ENCODE assay signal across 8 cellular contexts in genomic region chr1:205488074-205488723, GRCh38. TPM values are rescaled to one million over a fixed set of nuclear protein-coding genes. Genes with fewer than 3 reads are reported as not detected.
DNase-seq lines count a peak whose midpoint lies in the region; ATAC-seq and TF ChIP-seq lines count a peak whose summit lies in the region.

No MANE protein-coding gene starts in this region.

- no peak overlapping the region for H3K9ac ChIP-seq in Karpas-422 (ENCODE audit: low read length)
- no peak overlapping the region for H3K9ac ChIP-seq in OCI-LY1 (ENCODE audit: low read length)

- peaks cover 1% of the 10 kb centered on the region for H3K4me1 Mint-ChIP-seq in activated naive CD4-positive, alpha-beta T cell treated with anti-CD3 and anti-CD28 coated beads for 36 hours (ENCODE audit: low read depth)
- peaks cover 10% of the 10 kb centered on the region for H3K4me1 Mint-ChIP-seq in osteocyte (ENCODE audit: unreplicated experiment)

- H3K36me3 Mint-ChIP-seq in activated naive CD4-positive, alpha-beta T cell treated with anti-CD3 and anti-CD28 coated beads for 36 hours (ENCODE audit: low read depth) = no peaks in the 10 kb centered on the region
- H3K36me3 Mint-ChIP-seq in osteocyte (ENCODE audit: unreplicated experiment) = no peaks in the 10 kb centered on the region

- no peaks in the 10 kb centered on the region for H3K9me2 ChIP-seq in Karpas-422 (replicated peaks; ENCODE audit: insufficient read depth, low read length)
- no peaks in the 10 kb centered on the region for H3K9me2 ChIP-seq in OCI-LY1 (ENCODE audit: low read depth, low read length)

- intact Hi-C loops in activated naive CD4-positive, alpha-beta T cell treated with anti-CD3 and anti-CD28 coated beads for 36 hours (cut with micrococcal nuclease) = loop anchor here (1.0 kb wide), 2 partner anchors 36 to 169 kb away; no protein-coding TSS in a partner anchor

- H3K4me3 Mint-ChIP-seq in activated naive CD4-positive, alpha-beta T cell treated with anti-CD3 and anti-CD28 coated beads for 36 hours = no peak overlapping the region
- H3K4me3 Mint-ChIP-seq in osteocyte (ENCODE audit: unreplicated experiment) = no peak overlapping the region

- peaks cover 51% of the 10 kb centered on the region for H3K27me3 Mint-ChIP-seq in activated naive CD4-positive, alpha-beta T cell treated with anti-CD3 and anti-CD28 coated beads for 36 hours (ENCODE audit: low read depth)
- H3K27me3 Mint-ChIP-seq in osteocyte (ENCODE audit: unreplicated experiment) = peaks cover 52% of the 10 kb centered on the region

- CTCF ChIA-PET in activated naive CD4-positive, alpha-beta T cell treated with anti-CD3 and anti-CD28 coated beads for 36 hours (lab: Charles Lee) = interaction anchor here (0.6 to 9.0 kb wide), 35 partner anchors 11 to 260 kb away, joined by 3 to 221 read pairs (median 4); partner anchors contain the start of gene ELK4

- ATAC-seq in gastroesophageal sphincter (peak; percentile 57), GM18873 (IDR thresholded peaks at IDR 0.05; ENCODE audit: low FRiP score, unreplicated experiment) (no peak), GM18517 (IDR thresholded peaks at IDR 0.05; ENCODE audit: unreplicated experiment) (no peak)

- H3K36me3 ChIP-seq in Karpas-422 (ENCODE audit: insufficient read depth, low read length) (no peaks in the 10 kb centered on the region), OCI-LY1 (ENCODE audit: insufficient read depth, low read length) (no peaks in the 10 kb centered on the region), gastroesophageal sphincter (no peaks in the 10 kb centered on the region)

- H3K9me3 ChIP-seq in Karpas-422 (ENCODE audit: low read length) = no peaks in the 10 kb centered on the region
- no peaks in the 10 kb centered on the region for H3K9me3 ChIP-seq in OCI-LY1 (ENCODE audit: low read length)
- H3K9me3 ChIP-seq in gastroesophageal sphincter = no peaks in the 10 kb centered on the region

- no peaks in the 10 kb centered on the region for H3K9me3 Mint-ChIP-seq in activated naive CD4-positive, alpha-beta T cell treated with anti-CD3 and anti-CD28 coated beads for 36 hours
- no peaks in the 10 kb centered on the region for H3K9me3 Mint-ChIP-seq in osteocyte (ENCODE audit: unreplicated experiment)

- WGBS in gastroesophageal sphincter (ENCODE audit: low coverage in 1 of 2), 2 donors = 11 to 47% methylated on average over 4 to 8 of the region's 9 CpGs

- H2AFZ ChIP-seq in Karpas-422 (ENCODE audit: low read length) (no peak overlapping the region), OCI-LY1 (ENCODE audit: low read length) (no peak overlapping the region)

- H4K20me1 ChIP-seq in Karpas-422 (ENCODE audit: insufficient read depth, low read depth, low read length) (no peaks in the 10 kb centered on the region; the same call in 1 of the 2 replicates), OCI-LY1 (ENCODE audit: insufficient read depth, low read length) (no peaks in the 10 kb centered on the region)

- H3K27me3 ChIP-seq in Karpas-422 (ENCODE audit: low read length) (no peaks in the 10 kb centered on the region), OCI-LY1 (ENCODE audit: insufficient read depth, low read length) (no peaks in the 10 kb centered on the region), gastroesophageal sphincter (peaks cover 56% of the 10 kb centered on the region)

- H3K4me2 ChIP-seq in Karpas-422 (ENCODE audit: low read depth, low read length, poor library complexity, severe bottlenecking) (no peak overlapping the region), OCI-LY1 (ENCODE audit: low read length) (no peak overlapping the region)

- H3K4me1 ChIP-seq in Karpas-422 (ENCODE audit: low read length) (no peaks in the 10 kb centered on the region), OCI-LY1 (ENCODE audit: insufficient read depth, low read length, severe bottlenecking) (no peaks in the 10 kb centered on the region), gastroesophageal sphincter (peaks cover 0 to 20% (median 5%) of the 10 kb centered on the region in 3 donors)

- peak; percentile 78; the same call in 1 of the 2 replicates for TF ChIP-seq CTCF in OCI-LY1 (IDR thresholded peaks at IDR 0.05; ENCODE audit: low read length)
- TF ChIP-seq CTCF in gastroesophageal sphincter (IDR thresholded peaks at IDR 0.05) = peak in 3 of 4 experiments; percentile 64 to 85 (median 64)
- peak; percentile 86 for TF ChIP-seq CTCF in osteocyte (IDR thresholded peaks at IDR 0.05)

- no peak for TF ChIP-seq POLR2A in gastroesophageal sphincter (IDR thresholded peaks at IDR 0.05)

- H3K4me3 ChIP-seq in Karpas-422 (ENCODE audit: low read length) = no peak overlapping the region
- no peak overlapping the region for H3K4me3 ChIP-seq in OCI-LY1 (ENCODE audit: low read depth, low read length, poor library complexity, severe bottlenecking)
- H3K4me3 ChIP-seq in gastroesophageal sphincter = no peak overlapping the region

- no peak overlapping the region for H3K27ac ChIP-seq in Karpas-422 (ENCODE audit: low read length)
- no peak overlapping the region for H3K27ac ChIP-seq in OCI-LY1 (ENCODE audit: low read depth, low read length, poor library complexity, severe bottlenecking)
- H3K27ac ChIP-seq in gastroesophageal sphincter = no peak overlapping the region

- H3K79me2 ChIP-seq in Karpas-422 (ENCODE audit: low read length) = no peaks in the 10 kb centered on the region
- H3K79me2 ChIP-seq in OCI-LY1 (ENCODE audit: insufficient read depth, low read length) = no peaks in the 10 kb centered on the region

- no peaks in the 10 kb centered on the region for H3F3A ChIP-seq in OCI-LY1 (ENCODE audit: insufficient read depth, low read length)

- DNase-seq in G401 (ENCODE audit: low spot score) (peak; percentile 73), Karpas-422 (peak; percentile 84), osteocyte (ENCODE audit: extremely low spot score, unreplicated experiment) (no peak)
- peak; percentile 60 for DNase-seq in activated naive CD4-positive, alpha-beta T cell treated with anti-CD3 and anti-CD28 coated beads for 36 hours

- peak overlapping the region; percentile 21 for H3K27ac Mint-ChIP-seq in activated naive CD4-positive, alpha-beta T cell treated with anti-CD3 and anti-CD28 coated beads for 36 hours
- no peak overlapping the region for H3K27ac Mint-ChIP-seq in osteocyte (ENCODE audit: unreplicated experiment)

- no peak for TF ChIP-seq EP300 in gastroesophageal sphincter (IDR thresholded peaks at IDR 0.05)

- in situ Hi-C loops in G401 (cut with HindIII; ENCODE audit: low sequenced_read_pairs) = no loop called here

RNA-seq across cellular contexts. Expression of gene CDK18, which starts 16.3 kb away (rescaled TPM):
- 4.0 and 6.6 TPM in 2 replicates for total RNA-seq in G401 (2014; rRNA removed; shearing (Covaris generic))
- total RNA-seq in Karpas-422 (2014; rRNA removed; shearing (Covaris generic); ENCODE audit: low replicate concordance) = 0.45 TPM in 1 of 2 replicates, not detected in the other
- total RNA-seq in activated naive CD4-positive, alpha-beta T cell treated with anti-CD3 and anti-CD28 coated beads for 36 hours = 1 to 10 TPM; 3.6 to 4.1 TPM
- total RNA-seq in gastroesophageal sphincter (10 to 100 TPM in 1 of 4 donors, 1 to 10 TPM in 3; 5.1 to 13.7 (median 6.3) TPM), osteocyte (3.0 and 4.5 TPM in 2 replicates)

RNA-seq across cellular contexts. Expression of gene BLACAT1, which starts 32.4 kb away (rescaled TPM):
- 1.7 and 1.8 TPM in 2 replicates for total RNA-seq in G401 (2014; rRNA removed; shearing (Covaris generic))
- total RNA-seq in Karpas-422 (2014; rRNA removed; shearing (Covaris generic); ENCODE audit: low replicate concordance) = not detected in 2 replicates
- total RNA-seq in activated naive CD4-positive, alpha-beta T cell treated with anti-CD3 and anti-CD28 coated beads for 36 hours = under 1 TPM; 0.14 to 0.30 TPM
- total RNA-seq in gastroesophageal sphincter (not detected), osteocyte (not detected in 2 replicates)
